1 cellular context compared by ENCODE assay signal in the genomic region with DNA sequence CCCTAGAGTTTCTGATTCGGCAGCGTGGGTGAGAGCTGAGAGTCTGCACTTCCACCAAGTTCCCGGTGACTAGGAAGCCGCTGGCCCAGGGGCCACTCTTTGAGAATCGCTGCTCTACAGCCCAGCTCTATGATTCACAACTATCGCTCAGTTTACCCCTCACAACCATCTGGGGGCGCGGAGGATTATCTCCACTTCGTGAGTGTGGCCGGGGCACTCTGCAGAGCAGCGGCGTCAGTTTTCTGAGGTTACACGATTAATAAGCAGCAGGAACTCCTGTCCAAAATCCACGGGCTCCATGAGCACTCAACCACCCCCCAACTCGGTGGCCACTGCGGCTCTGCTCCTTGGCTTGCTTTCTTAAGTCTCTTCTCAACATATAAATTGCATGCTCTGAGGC.
TF ChIP-seq lines count a peak whose summit lies in the region.

No MANE protein-coding gene starts in this region.

TF ChIP-seq in HCT116, 20 proteins besides CTCF, POLR2A, EP300 and RAD21 (continued from another document):
- TF ChIP-seq, protein P1, sequence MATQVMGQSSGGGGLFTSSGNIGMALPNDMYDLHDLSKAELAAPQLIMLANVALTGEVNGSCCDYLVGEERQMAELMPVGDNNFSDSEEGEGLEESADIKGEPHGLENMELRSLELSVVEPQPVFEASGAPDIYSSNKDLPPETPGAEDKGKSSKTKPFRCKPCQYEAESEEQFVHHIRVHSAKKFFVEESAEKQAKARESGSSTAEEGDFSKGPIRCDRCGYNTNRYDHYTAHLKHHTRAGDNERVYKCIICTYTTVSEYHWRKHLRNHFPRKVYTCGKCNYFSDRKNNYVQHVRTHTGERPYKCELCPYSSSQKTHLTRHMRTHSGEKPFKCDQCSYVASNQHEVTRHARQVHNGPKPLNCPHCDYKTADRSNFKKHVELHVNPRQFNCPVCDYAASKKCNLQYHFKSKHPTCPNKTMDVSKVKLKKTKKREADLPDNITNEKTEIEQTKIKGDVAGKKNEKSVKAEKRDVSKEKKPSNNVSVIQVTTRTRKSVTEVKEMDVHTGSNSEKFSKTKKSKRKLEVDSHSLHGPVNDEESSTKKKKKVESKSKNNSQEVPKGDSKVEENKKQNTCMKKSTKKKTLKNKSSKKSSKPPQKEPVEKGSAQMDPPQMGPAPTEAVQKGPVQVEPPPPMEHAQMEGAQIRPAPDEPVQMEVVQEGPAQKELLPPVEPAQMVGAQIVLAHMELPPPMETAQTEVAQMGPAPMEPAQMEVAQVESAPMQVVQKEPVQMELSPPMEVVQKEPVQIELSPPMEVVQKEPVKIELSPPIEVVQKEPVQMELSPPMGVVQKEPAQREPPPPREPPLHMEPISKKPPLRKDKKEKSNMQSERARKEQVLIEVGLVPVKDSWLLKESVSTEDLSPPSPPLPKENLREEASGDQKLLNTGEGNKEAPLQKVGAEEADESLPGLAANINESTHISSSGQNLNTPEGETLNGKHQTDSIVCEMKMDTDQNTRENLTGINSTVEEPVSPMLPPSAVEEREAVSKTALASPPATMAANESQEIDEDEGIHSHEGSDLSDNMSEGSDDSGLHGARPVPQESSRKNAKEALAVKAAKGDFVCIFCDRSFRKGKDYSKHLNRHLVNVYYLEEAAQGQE (IDR thresholded peaks at IDR 0.05; ENCODE audit: low read depth) = no peak
- TF ChIP-seq CEBPB (IDR thresholded peaks at IDR 0.05; ENCODE audit: low read depth) (no peak), ELF1 (IDR thresholded peaks at IDR 0.05; ENCODE audit: borderline replicate concordance, low read depth) (no peak), ZNF274 (IDR thresholded peaks at IDR 0.05; ENCODE audit: low read depth, low read length) (no peak), SIN3A (IDR thresholded peaks at IDR 0.05; ENCODE audit: low read depth) (no peak), YY1 (IDR thresholded peaks at IDR 0.05; ENCODE audit: extremely low read depth, insufficient replicate concordance, low read depth, low read length) (no peak), SP1 (IDR thresholded peaks at IDR 0.05; ENCODE audit: low read depth) (no peak), ZFX (IDR thresholded peaks at IDR 0.05) (no peak)
- TF ChIP-seq, protein P2, sequence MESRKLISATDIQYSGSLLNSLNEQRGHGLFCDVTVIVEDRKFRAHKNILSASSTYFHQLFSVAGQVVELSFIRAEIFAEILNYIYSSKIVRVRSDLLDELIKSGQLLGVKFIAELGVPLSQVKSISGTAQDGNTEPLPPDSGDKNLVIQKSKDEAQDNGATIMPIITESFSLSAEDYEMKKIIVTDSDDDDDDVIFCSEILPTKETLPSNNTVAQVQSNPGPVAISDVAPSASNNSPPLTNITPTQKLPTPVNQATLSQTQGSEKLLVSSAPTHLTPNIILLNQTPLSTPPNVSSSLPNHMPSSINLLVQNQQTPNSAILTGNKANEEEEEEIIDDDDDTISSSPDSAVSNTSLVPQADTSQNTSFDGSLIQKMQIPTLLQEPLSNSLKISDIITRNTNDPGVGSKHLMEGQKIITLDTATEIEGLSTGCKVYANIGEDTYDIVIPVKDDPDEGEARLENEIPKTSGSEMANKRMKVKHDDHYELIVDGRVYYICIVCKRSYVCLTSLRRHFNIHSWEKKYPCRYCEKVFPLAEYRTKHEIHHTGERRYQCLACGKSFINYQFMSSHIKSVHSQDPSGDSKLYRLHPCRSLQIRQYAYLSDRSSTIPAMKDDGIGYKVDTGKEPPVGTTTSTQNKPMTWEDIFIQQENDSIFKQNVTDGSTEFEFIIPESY (IDR thresholded peaks at IDR 0.05; ENCODE audit: extremely low read depth, insufficient replicate concordance, low read length) = no peak
- TF ChIP-seq, protein P3, sequence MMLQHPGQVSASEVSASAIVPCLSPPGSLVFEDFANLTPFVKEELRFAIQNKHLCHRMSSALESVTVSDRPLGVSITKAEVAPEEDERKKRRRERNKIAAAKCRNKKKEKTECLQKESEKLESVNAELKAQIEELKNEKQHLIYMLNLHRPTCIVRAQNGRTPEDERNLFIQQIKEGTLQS (IDR thresholded peaks at IDR 0.05) = no peak
